Comparison of ENCODE assay signal across 16 cellular contexts in genomic region chr6:142863981-142864380, GRCh38.
A peak's percentile ranks its signal among the peaks of the same experiment; 100 is the strongest.
DNase-seq lines count a peak whose midpoint lies in the region; ATAC-seq, FAIRE-seq and TF ChIP-seq lines count a peak whose summit lies in the region.
"Had no signal": no experiment of that assay in that cellular context is flagged by ENCODE, and none has a peak within 500 bp of the region (broad histone marks: within the 10 kb centered on the region; RNA-seq: fewer than 3 reads in every experiment).

No MANE protein-coding gene starts in this region.

- DNase-seq in activated naive CD8-positive, alpha-beta T cell treated with anti-CD3 and anti-CD28 coated beads, Interleukin-2, amount 50 U/mL, for 24 hours: no peak
- DNase-seq in activated B cell treated with CpG ODN at 0.5 μM for 24 hours (no peak), mesendoderm (no peak), kidney (no peak), substantia nigra (lab: John Stamatoyannopoulos, UW) (no peak), SKM-1 treated with dmso at 0.1 percent for 144 hours (lab: John Stamatoyannopoulos, UW; ENCODE audit: unreplicated experiment) (no peak)
- DNase-seq: C1 segment of cervical spinal cord, DMS53, NCI-H1092 treated with DMSO at 0.1 percent for 48 hours, NCI-H187, NCI-H748 treated with DMSO at 0.1 percent for 48 hours had no signal

- no peak overlapping the region for H3K4me3 ChIP-seq in mesendoderm (ENCODE audit: low read length)
- H3K4me3 ChIP-seq in thymus (ENCODE audit: low read length): no peak overlapping the region
- no peak overlapping the region for H3K4me3 ChIP-seq in kidney (ENCODE audit: low read length in 2 of 2)

- H3K27me3 Mint-ChIP-seq in activated naive CD8-positive, alpha-beta T cell: no peaks in the 10 kb centered on the region
- no peaks in the 10 kb centered on the region for H3K27me3 Mint-ChIP-seq in activated naive CD8-positive, alpha-beta T cell treated with anti-CD3 and anti-CD28 coated beads, Interleukin-2, amount 50 U/mL, for 24 hours
- no peaks in the 10 kb centered on the region for H3K27me3 Mint-ChIP-seq in activated B cell treated with CpG ODN at 0.5 μM for 24 hours

- intact Hi-C loops in activated B cell treated with CpG ODN at 0.5 μM for 24 hours (cut with micrococcal nuclease): no loop called here
- intact Hi-C loops in kidney (cut with DNase I): no loop called here

- peaks cover 2% of the 10 kb centered on the region for H3K79me1 ChIP-seq in mesendoderm (ENCODE audit: low read length)

- ATAC-seq in activated naive CD8-positive, alpha-beta T cell treated with anti-CD3 and anti-CD28 coated beads, Interleukin-2, amount 50 U/mL, for 24 hours: no peak
- ATAC-seq in activated B cell treated with CpG ODN at 0.5 μM for 24 hours (ENCODE audit: low read depth): no peak
- ATAC-seq: Panc1, Right ventricle myocardium inferior had no signal

- H3K18ac ChIP-seq in mesendoderm (ENCODE audit: low read length): no peak overlapping the region

- no CpG with 5 or more reads among the region's 2 CpGs for WGBS in mesendoderm (ENCODE audit: extremely low coverage, insufficient coverage, low lambda C conversion rate)
- 95% methylated on average over 2 of the region's 2 CpGs for WGBS in thymus

- peak overlapping the region; percentile 12 for H3K4me3 Mint-ChIP-seq in activated naive CD8-positive, alpha-beta T cell
- no peak overlapping the region for H3K4me3 Mint-ChIP-seq in activated naive CD8-positive, alpha-beta T cell treated with anti-CD3 and anti-CD28 coated beads, Interleukin-2, amount 50 U/mL, for 24 hours
- H3K4me3 Mint-ChIP-seq in activated B cell treated with CpG ODN at 0.5 μM for 24 hours: no peak overlapping the region

- no peak for TF ChIP-seq CTCF in activated B cell treated with CpG ODN at 0.5 μM for 24 hours (IDR thresholded peaks at IDR 0.05)
- no peak for TF ChIP-seq CTCF in kidney (IDR thresholded peaks at IDR 0.05; ENCODE audit: borderline replicate concordance, extremely low read depth, insufficient read depth)

- H3K9me3 ChIP-seq in thymus (ENCODE audit: control insufficient read depth) (no peaks in the 10 kb centered on the region), kidney (ENCODE audit: control insufficient read depth in 1 of 2, low read length in 2 of 2) (no peaks in the 10 kb centered on the region)

- peaks cover 78% of the 10 kb centered on the region for H3K4me1 Mint-ChIP-seq in activated naive CD8-positive, alpha-beta T cell (ENCODE audit: low read depth)
- peaks cover 81% of the 10 kb centered on the region for H3K4me1 Mint-ChIP-seq in activated naive CD8-positive, alpha-beta T cell treated with anti-CD3 and anti-CD28 coated beads, Interleukin-2, amount 50 U/mL, for 24 hours
- peaks cover 74% of the 10 kb centered on the region for H3K4me1 Mint-ChIP-seq in activated B cell treated with CpG ODN at 0.5 μM for 24 hours

- no peak overlapping the region for H3K4me2 ChIP-seq in mesendoderm (ENCODE audit: low read length)
- H3K4me2 ChIP-seq: KMS-11 had no signal

- no peak overlapping the region for H3K4ac ChIP-seq in mesendoderm (ENCODE audit: low read depth, low read length)

- no peak overlapping the region for H4K8ac ChIP-seq in mesendoderm (ENCODE audit: low read depth, low read length)

- no peak overlapping the region for H2BK120ac ChIP-seq in mesendoderm (ENCODE audit: low read depth, low read length)

- H3K36me3 Mint-ChIP-seq in activated naive CD8-positive, alpha-beta T cell: peaks cover 9% of the 10 kb centered on the region
- H3K36me3 Mint-ChIP-seq in activated naive CD8-positive, alpha-beta T cell treated with anti-CD3 and anti-CD28 coated beads, Interleukin-2, amount 50 U/mL, for 24 hours (ENCODE audit: low read depth): peaks cover 9% of the 10 kb centered on the region
- H3K36me3 Mint-ChIP-seq in activated B cell treated with CpG ODN at 0.5 μM for 24 hours (ENCODE audit: low read depth): peaks cover 4% of the 10 kb centered on the region

- H2AK5ac ChIP-seq in mesendoderm (ENCODE audit: low read length): no peak overlapping the region

- H4K5ac ChIP-seq in mesendoderm (ENCODE audit: low read length): no peak overlapping the region

- H3K27ac ChIP-seq in mesendoderm (ENCODE audit: low read depth, low read length) (no peak overlapping the region), thymus (ENCODE audit: low read depth) (peak overlapping the region; percentile 31), kidney (ENCODE audit: low read depth in 2 of 2, low read length in 2 of 2) (no peak overlapping the region), substantia nigra (ENCODE audit: low read depth, low read length, poor library complexity, severe bottlenecking) (no peak overlapping the region)
- H3K27ac ChIP-seq: KMS-11 had no signal

- peak overlapping the region; percentile 51 for H3K56ac ChIP-seq in mesendoderm (ENCODE audit: low read length)

- H2BK15ac ChIP-seq in mesendoderm (replicated peaks; ENCODE audit: low read depth): no peak overlapping the region

- H3K27me3 ChIP-seq in mesendoderm (ENCODE audit: insufficient read depth, low read length, poor library complexity) (no peaks in the 10 kb centered on the region), thymus (ENCODE audit: control insufficient read depth, insufficient read depth) (no peaks in the 10 kb centered on the region)

- POLR2A ChIA-PET in activated B cell treated with CpG ODN at 0.5 μM for 24 hours (lab: Charles Lee): interaction anchor here (1.4 kb wide), 1 partner anchor 22 kb away, joined by 3 read pairs; no protein-coding TSS in a partner anchor

- no peaks in the 10 kb centered on the region for H3K9me3 Mint-ChIP-seq in activated naive CD8-positive, alpha-beta T cell (ENCODE audit: low read depth)
- H3K9me3 Mint-ChIP-seq in activated naive CD8-positive, alpha-beta T cell treated with anti-CD3 and anti-CD28 coated beads, Interleukin-2, amount 50 U/mL, for 24 hours: no peaks in the 10 kb centered on the region
- no peaks in the 10 kb centered on the region for H3K9me3 Mint-ChIP-seq in activated B cell treated with CpG ODN at 0.5 μM for 24 hours

- no peak for FAIRE-seq in kidney (lab: Jason Lieb, UNC)

- H2BK5ac ChIP-seq in mesendoderm (ENCODE audit: low read length): no peak overlapping the region

- no peaks in the 10 kb centered on the region for H3K36me3 ChIP-seq in mesendoderm (ENCODE audit: control insufficient read depth, insufficient read depth, low read length)
- H3K36me3 ChIP-seq in thymus (ENCODE audit: control insufficient read depth, insufficient read depth): peaks cover 3% of the 10 kb centered on the region
- H3K36me3 ChIP-seq in kidney (ENCODE audit: control insufficient read depth in 1 of 2, insufficient read depth in 2 of 2, low read length in 2 of 2): no peaks in the 10 kb centered on the region

- H3K27ac Mint-ChIP-seq in activated naive CD8-positive, alpha-beta T cell: peak overlapping the region; percentile 73
- H3K27ac Mint-ChIP-seq in activated naive CD8-positive, alpha-beta T cell treated with anti-CD3 and anti-CD28 coated beads, Interleukin-2, amount 50 U/mL, for 24 hours: no peak overlapping the region
- H3K27ac Mint-ChIP-seq in activated B cell treated with CpG ODN at 0.5 μM for 24 hours: peak overlapping the region; percentile 38

- H3K23ac ChIP-seq in mesendoderm (ENCODE audit: low read length): no peak overlapping the region

- H3K79me2 ChIP-seq in mesendoderm (ENCODE audit: control insufficient read depth, insufficient read depth, low read length): no peaks in the 10 kb centered on the region

- peaks cover 2% of the 10 kb centered on the region for H3K4me1 ChIP-seq in mesendoderm (ENCODE audit: control insufficient read depth, low read depth, low read length)
- no peaks in the 10 kb centered on the region for H3K4me1 ChIP-seq in thymus (ENCODE audit: control insufficient read depth, insufficient read depth, low read length)
- peaks cover 3 to 4% of the 10 kb centered on the region in 2 donors for H3K4me1 ChIP-seq in kidney (ENCODE audit: control insufficient read depth in 1 of 2, insufficient read depth in 1 of 2, low read depth in 1 of 2, low read length in 2 of 2)

- H3K9ac ChIP-seq in mesendoderm (ENCODE audit: low read length) (no peak overlapping the region), kidney (ENCODE audit: low read length in 2 of 2) (no peak overlapping the region)
- H3K9ac ChIP-seq: KMS-11 had no signal

- CTCF ChIA-PET in activated B cell treated with CpG ODN at 0.5 μM for 24 hours (lab: Charles Lee): no interaction called here
